ENCODE assay signal across 8 cellular contexts in genomic region chr15:89089316-89090230, GRCh38. TPM values are rescaled to one million over a fixed set of nuclear protein-coding genes. Genes with fewer than 3 reads are reported as not detected.
DNase-seq lines count a peak whose midpoint lies in the region; ATAC-seq and TF ChIP-seq lines count a peak whose summit lies in the region.

No MANE protein-coding gene starts in this region.

- no peaks in the 10 kb centered on the region for H3K9me3 ChIP-seq in H9 (ENCODE audit: control insufficient read depth, low read depth, low read length)
- H3K9me3 ChIP-seq in esophagus squamous epithelium: no peaks in the 10 kb centered on the region
- H3K9me3 ChIP-seq in skeletal muscle tissue (ENCODE audit: control insufficient read depth in 3 of 3, low read length in 3 of 3): no peaks in the 10 kb centered on the region

- TF ChIP-seq CTCF in H9 (conservative IDR thresholded peaks at IDR 0.05): no peak
- TF ChIP-seq CTCF in esophagus squamous epithelium (IDR thresholded peaks at IDR 0.05): no peak
- TF ChIP-seq CTCF in foreskin keratinocyte (conservative IDR thresholded peaks at IDR 0.05): no peak

- no peaks in the 10 kb centered on the region; the same call in 1 of the 2 replicates for H3K79me2 ChIP-seq in H9 (ENCODE audit: insufficient read depth, low read length)

- H3K36me3 ChIP-seq in esophagus squamous epithelium (no peaks in the 10 kb centered on the region), skeletal muscle tissue (ENCODE audit: control insufficient read depth in 3 of 3, insufficient read depth in 3 of 3, low read length in 3 of 3) (no peaks in the 10 kb centered on the region)

- no peak overlapping the region; a peak in 2 of 5 replicates for H3K4me3 Mint-ChIP-seq in H9

- H3T11ph ChIP-seq in H9 (ENCODE audit: low read length): no peak overlapping the region

- peaks cover 11% of the 10 kb centered on the region for H3K4me1 ChIP-seq in H9 (ENCODE audit: insufficient read depth, low read length)
- peaks cover 23 to 68% (median 53%) of the 10 kb centered on the region in 3 donors for H3K4me1 ChIP-seq in esophagus squamous epithelium
- peaks cover 48 to 59% (median 56%) of the 10 kb centered on the region in 3 donors for H3K4me1 ChIP-seq in skeletal muscle tissue (ENCODE audit: control insufficient read depth in 3 of 3, insufficient read depth in 3 of 3, low read length in 3 of 3)
- peaks cover 10% of the 10 kb centered on the region for H3K4me1 ChIP-seq in foreskin keratinocyte

- H4K91ac ChIP-seq in H9 (ENCODE audit: insufficient read length, low read depth, low read length): no peak overlapping the region

- no peak overlapping the region for H3K4ac ChIP-seq in H9 (ENCODE audit: low read depth, low read length)

- H4K20me1 ChIP-seq in H9 (ENCODE audit: control insufficient read depth, insufficient read depth, insufficient read length): no peaks in the 10 kb centered on the region

- H2BK120ac ChIP-seq in H9 (ENCODE audit: low read depth, low read length, poor library complexity, severe bottlenecking): no peak overlapping the region

- H3K4me1 Mint-ChIP-seq in H9: peaks cover 14 to 37% of the 10 kb centered on the region in 2 experiments

- H3K14ac ChIP-seq in H9 (ENCODE audit: insufficient read depth, low read length): no peak overlapping the region

- no peak overlapping the region for H4K8ac ChIP-seq in H9 (replicated peaks; ENCODE audit: insufficient read length, low read depth, low read length)

- no peak overlapping the region; a peak in 1 of 7 replicates for H3K27ac Mint-ChIP-seq in H9

- H3K23me2 ChIP-seq in H9 (ENCODE audit: insufficient read length, low read depth, low read length, poor library complexity, severe bottlenecking): peaks cover 9% of the 10 kb centered on the region

- H3K23ac ChIP-seq in H9 (ENCODE audit: insufficient read length, low read depth, low read length): no peak overlapping the region

- no peak overlapping the region for H2BK20ac ChIP-seq in H9 (ENCODE audit: low read depth, low read length, poor library complexity, severe bottlenecking)

- no peaks in the 10 kb centered on the region for H3K36me3 Mint-ChIP-seq in H9 (ENCODE audit: insufficient read depth in 1 of 3, low read depth in 3 of 3)

- TF ChIP-seq POLR2A in esophagus squamous epithelium (IDR thresholded peaks at IDR 0.05): no peak
- TF ChIP-seq POLR2A in GM18505 (IDR thresholded peaks at IDR 0.05; ENCODE audit: borderline replicate concordance, extremely low read depth, insufficient read depth, insufficient read length): no peak

- H3K9ac ChIP-seq in H9 (ENCODE audit: extremely low read depth, insufficient read length, low read length) (no peak overlapping the region), skeletal muscle tissue (ENCODE audit: low read depth in 1 of 3, low read length in 3 of 3) (peak overlapping the region; percentile 25 to 94 (median 89))

- no peak overlapping the region for H2BK5ac ChIP-seq in H9 (ENCODE audit: insufficient read length, low read length)

- no peak overlapping the region for H3K56ac ChIP-seq in H9 (ENCODE audit: insufficient read length, low read depth, low read length)

- H3K4me2 ChIP-seq in H9 (ENCODE audit: insufficient read depth, insufficient read length, low read length): peak overlapping the region; percentile 51

- H2BK12ac ChIP-seq in H9 (ENCODE audit: insufficient read length, low read depth, low read length): no peak overlapping the region

- intact Hi-C loops in esophagus squamous epithelium (cut with DNase I): no loop called here

- no peak overlapping the region for H4K5ac ChIP-seq in H9 (ENCODE audit: insufficient read length, low read depth, low read length)

- no peak overlapping the region for H3K27ac ChIP-seq in H9 (ENCODE audit: insufficient read length, low read depth, low read length)
- H3K27ac ChIP-seq in esophagus squamous epithelium: peak overlapping the region; percentile 95 to 97 (median 96)
- peak overlapping the region; percentile 98 for H3K27ac ChIP-seq in skeletal muscle tissue (ENCODE audit: low read depth, low read length)
- H3K27ac ChIP-seq in foreskin keratinocyte: no peak overlapping the region

- DNase-seq in H9 (no peak), RKO (ENCODE audit: low spot score) (peak; percentile 50), esophagus squamous epithelium (lab: John Stamatoyannopoulos, UW) (no peak), foreskin keratinocyte (no peak)

- H3K79me1 ChIP-seq in H9 (ENCODE audit: insufficient read depth, low read depth, low read length, poor library complexity, severe bottlenecking): no peaks in the 10 kb centered on the region

- no CpG with 5 or more reads among the region's 5 CpGs for WGBS in H9 (ENCODE audit: extremely low coverage, insufficient read length, low lambda C conversion rate)
- WGBS in esophagus squamous epithelium, 2 donors: 75 to 81% methylated on average over 4 to 5 of the region's 5 CpGs

- H2AK5ac ChIP-seq in H9 (ENCODE audit: insufficient read length, low read length): no peak overlapping the region

- H2BK15ac ChIP-seq in H9 (ENCODE audit: low read depth, low read length): no peak overlapping the region

- ATAC-seq in GM19455 (IDR thresholded peaks at IDR 0.05; ENCODE audit: unreplicated experiment) (no peak), GM18505 (IDR thresholded peaks at IDR 0.05; ENCODE audit: unreplicated experiment) (no peak), GM21576 (IDR thresholded peaks at IDR 0.05; ENCODE audit: unreplicated experiment) (no peak), foreskin keratinocyte (no peak)

- H3K18ac ChIP-seq in H9 (ENCODE audit: insufficient read length, low read depth, low read length): no peak overlapping the region

- H2AFZ ChIP-seq in H9 (ENCODE audit: low read length): no peak overlapping the region

- H3K9me3 Mint-ChIP-seq in H9: no peaks in the 10 kb centered on the region

- H3K27me3 ChIP-seq in H9 (ENCODE audit: insufficient read depth, low read length): no peaks in the 10 kb centered on the region
- no peaks in the 10 kb centered on the region for H3K27me3 ChIP-seq in esophagus squamous epithelium
- H3K27me3 ChIP-seq in skeletal muscle tissue (ENCODE audit: control insufficient read depth in 3 of 3, insufficient read depth in 3 of 3, low read length in 3 of 3): no peaks in the 10 kb centered on the region
- H3K27me3 ChIP-seq in foreskin keratinocyte: no peaks in the 10 kb centered on the region

- H3K27me3 Mint-ChIP-seq in H9 (ENCODE audit: low read depth): no peaks in the 10 kb centered on the region; the same call in 1 of the 2 replicates

- peak overlapping the region; percentile 92 to 99 (median 94) for H3K4me3 ChIP-seq in esophagus squamous epithelium
- peak overlapping the region; percentile 83 to 91 (median 87) for H3K4me3 ChIP-seq in skeletal muscle tissue (ENCODE audit: low read length in 3 of 3)

RNA-seq across cellular contexts. Expression of gene ABHD2, which starts 1.3 kb away (rescaled TPM):
- total RNA-seq in H9 (2021): 15.6 and 17.5 TPM in 2 replicates
- 10 to 100 TPM; 31.0 to 49.3 (median 35.3) TPM for total RNA-seq in esophagus squamous epithelium
- total RNA-seq in skeletal muscle tissue: 23.0 TPM
- total RNA-seq in foreskin keratinocyte: 32.7 and 41.4 TPM in 2 replicates
- 4.9 and 6.5 TPM in 2 replicates for polyA plus RNA-seq in foreskin keratinocyte

Comparison
In these comparisons a context has a peak if more than half of its experiments do, and no peak if none do; other contexts are left out.
1. H3K27ac ChIP-seq: peak in esophagus squamous epithelium (4 of 4) and skeletal muscle tissue (single experiment); none in H9 (single experiment) and foreskin keratinocyte (single experiment).